In genomic region chr1:62436466-62437272, GRCh38 we compare ENCODE assay signal across 8 cellular contexts. TPM values are rescaled to one million over a fixed set of nuclear protein-coding genes. Genes with fewer than 3 reads are reported as not detected.
DNase-seq lines count a peak whose midpoint lies in the region; ATAC-seq, FAIRE-seq and TF ChIP-seq lines count a peak whose summit lies in the region.

Gene USP1 (plus strand): TSS chr1:62437049. CDS start chr1:62439868, 2,819 bp downstream.

- H3K27ac Mint-ChIP-seq in chondrocyte (ENCODE audit: unreplicated experiment) = peak within 1 kb of the TSS; percentile 100

- no peaks in the 10 kb centered on the region for H3K36me3 Mint-ChIP-seq in chondrocyte (ENCODE audit: low read depth)

- peaks cover 8 to 16% of the 10 kb centered on the region in 2 donors for H3K4me1 ChIP-seq in kidney (ENCODE audit: control insufficient read depth in 1 of 2, insufficient read depth in 1 of 2, low read depth in 1 of 2, low read length in 2 of 2)

- H3K36me3 ChIP-seq in kidney (ENCODE audit: control insufficient read depth in 1 of 2, insufficient read depth in 2 of 2, low read length in 2 of 2) = peaks cover under 1 to 3% of the 10 kb centered on the region in 2 donors

- intact Hi-C loops in kidney (cut with DNase I) = no loop called here

- FAIRE-seq in kidney (lab: Jason Lieb, UNC) = peak; percentile 96

- TF ChIP-seq POLR2A in GM19099 (IDR thresholded peaks at IDR 0.05; ENCODE audit: extremely low read depth, insufficient read length, low read depth) = peak; percentile 88

- no peak for TF ChIP-seq CTCF in AG10803 (conservative IDR thresholded peaks at IDR 0.05; ENCODE audit: low read length)
- TF ChIP-seq CTCF in chondrocyte (IDR thresholded peaks at IDR 0.05) = peak; percentile 15
- no peak for TF ChIP-seq CTCF in kidney (IDR thresholded peaks at IDR 0.05; ENCODE audit: borderline replicate concordance, extremely low read depth, insufficient read depth)

- H3K27me3 Mint-ChIP-seq in chondrocyte (ENCODE audit: low read depth) = no peaks in the 10 kb centered on the region

- no peaks in the 10 kb centered on the region for H3K9me3 Mint-ChIP-seq in chondrocyte (ENCODE audit: low read depth)

- H3K4me3 ChIP-seq in AG10803 (ENCODE audit: low read length) (peak within 1 kb of the TSS; percentile 92), kidney (ENCODE audit: low read length in 2 of 2) (peak within 1 kb of the TSS; percentile 87 to 92)

- peak; percentile 78 for ATAC-seq in HG03432 (IDR thresholded peaks at IDR 0.05; ENCODE audit: unreplicated experiment)

- H3K4me3 Mint-ChIP-seq in chondrocyte (ENCODE audit: unreplicated experiment) = peak within 1 kb of the TSS; percentile 91

- no peaks in the 10 kb centered on the region for H3K9me3 ChIP-seq in kidney (ENCODE audit: control insufficient read depth in 1 of 2, low read length in 2 of 2)

- DNase-seq in AG10803 (ENCODE audit: low read depth) (peak; percentile 100), NCI-H510A (lab: John Stamatoyannopoulos, UW) (peak; percentile 99), chondrocyte (ENCODE audit: low spot score) (peak; percentile 99), kidney (peak; percentile 99)
- DNase-seq in activated CD4-positive, alpha-beta T cell treated with anti-CD3 and anti-CD28 coated beads for 1 hour = peak; percentile 95
- DNase-seq in stimulated activated CD4-positive, alpha-beta T cell treated with anti-CD3 and anti-CD28 coated beads, Interleukin-15, amount 100 ng/mL, for 24 hours = peak; percentile 98

- H3K4me1 Mint-ChIP-seq in chondrocyte (ENCODE audit: low read depth) = peaks cover 45% of the 10 kb centered on the region

- peak within 1 kb of the TSS; percentile 90 to 97 for H3K9ac ChIP-seq in kidney (ENCODE audit: low read length in 2 of 2)

- peak within 1 kb of the TSS; percentile 98 to 99 for H3K27ac ChIP-seq in kidney (ENCODE audit: low read depth in 2 of 2, low read length in 2 of 2)

RNA-seq across cellular contexts. Expression of gene USP1, which starts in this region (rescaled TPM):
- total RNA-seq in chondrocyte (21.9 to 27.0 TPM (median 23.0 TPM) in 3 replicates), kidney (27.1 TPM)
- polyA plus RNA-seq in kidney (ENCODE audit: insufficient read depth, low read depth, low replicate concordance) = 10.0 TPM

Comparison
In these comparisons a context has a peak if more than half of its experiments do, and no peak if none do; other contexts are left out.
1. Peak in every context shown above with its lines: DNase-seq, ATAC-seq, H3K4me3 ChIP-seq and H3K27ac ChIP-seq.